Comparison of ENCODE assay signal across 8 cellular contexts in the genomic region with DNA sequence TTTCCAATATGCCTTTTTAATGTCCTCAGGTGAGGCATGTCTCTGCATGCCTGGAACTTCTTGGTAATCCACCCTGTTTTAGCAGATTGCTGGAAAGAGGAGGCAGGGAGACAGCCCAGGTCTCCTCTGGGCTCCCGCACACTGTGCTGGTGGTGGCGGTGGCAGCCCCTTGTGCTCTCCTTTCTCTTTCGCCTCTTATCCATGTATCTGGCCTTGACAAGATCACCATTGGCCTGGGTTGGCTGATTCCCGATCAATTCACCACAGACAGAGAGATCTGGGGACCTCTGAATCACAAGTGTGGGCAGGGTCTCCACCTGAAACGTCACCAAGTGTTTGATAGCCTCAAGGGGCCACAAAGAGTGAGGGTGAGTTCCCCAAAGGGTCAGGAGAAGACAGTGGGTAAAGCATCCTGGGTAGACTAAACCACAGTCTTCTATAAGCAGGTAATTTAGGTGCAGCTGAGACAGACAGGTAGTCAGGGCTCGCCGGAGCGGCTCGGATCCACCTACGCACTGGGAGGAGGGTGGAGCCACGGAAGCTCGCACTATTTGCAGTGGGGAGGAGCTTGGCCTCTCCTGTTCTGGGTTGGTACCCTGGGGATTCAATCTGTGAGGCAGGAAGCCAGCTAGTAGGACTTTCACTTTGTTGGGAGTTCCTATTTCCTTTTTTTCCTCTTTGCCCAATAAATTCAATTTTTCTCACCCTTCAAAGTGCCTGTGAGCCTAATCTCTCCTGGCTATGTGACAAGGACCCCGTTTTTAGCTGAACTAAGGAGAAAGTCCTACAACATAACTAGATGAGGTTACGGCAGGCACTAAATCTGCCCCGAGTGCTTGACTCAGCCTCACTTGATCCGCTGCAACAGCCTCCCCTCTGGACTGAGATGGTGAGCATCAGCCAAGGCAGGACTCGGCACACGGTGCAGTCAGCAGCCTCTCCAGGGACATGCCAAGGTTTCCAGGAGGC.
DNase-seq lines count a peak whose midpoint lies in the region; ATAC-seq and TF ChIP-seq lines count a peak whose summit lies in the region.

No MANE protein-coding gene starts in this region.

- H3K9ac ChIP-seq in endocrine pancreas (ENCODE audit: control insufficient read depth, insufficient read depth, low read length) (peak overlapping the region; percentile 34), mucosa of rectum (ENCODE audit: low read depth in 1 of 2, low read length in 2 of 2) (peak overlapping the region; percentile 54 to 69)

- H3K9me3 ChIP-seq in endocrine pancreas (ENCODE audit: control insufficient read depth, low read length): no peaks in the 10 kb centered on the region
- no peaks in the 10 kb centered on the region for H3K9me3 ChIP-seq in mucosa of rectum (ENCODE audit: control insufficient read depth in 2 of 2, low read length in 2 of 2)

- peak overlapping the region; percentile 32 to 58 for H3K27ac ChIP-seq in mucosa of rectum (ENCODE audit: low read depth in 2 of 2, low read length in 2 of 2)

- peak; percentile 94 for ATAC-seq in HG02571 (IDR thresholded peaks at IDR 0.05; ENCODE audit: unreplicated experiment)
- peak; percentile 94 for ATAC-seq in stimulated activated naive CD8-positive, alpha-beta T cell treated with anti-CD3 and anti-CD28 coated beads, Interleukin-15, amount 100 ng/mL, for 72 hours

- peaks cover 40% of the 10 kb centered on the region for H3K27me3 Mint-ChIP-seq in stimulated activated naive CD8-positive, alpha-beta T cell treated with anti-CD3 and anti-CD28 coated beads, Interleukin-15, amount 100 ng/mL, for 72 hours

- TF ChIP-seq CTCF in GM13977 (IDR thresholded peaks at IDR 0.05; ENCODE audit: extremely low read depth, insufficient read depth, missing control alignments): no peak

- H3K27me3 ChIP-seq in endocrine pancreas (ENCODE audit: control insufficient read depth, insufficient read depth, low read length) (no peaks in the 10 kb centered on the region), mucosa of rectum (ENCODE audit: control insufficient read depth in 2 of 2, insufficient read depth in 2 of 2, low read length in 2 of 2) (peaks cover 2 to 4% of the 10 kb centered on the region in 2 donors)

- in situ Hi-C loops in GM13977 (cut with MboI; ENCODE audit: low pct_unique_long_range_greater_than_20kb, low sequenced_read_pairs, unreplicated experiment): no loop called here

- H3K9me3 Mint-ChIP-seq in stimulated activated naive CD8-positive, alpha-beta T cell treated with anti-CD3 and anti-CD28 coated beads, Interleukin-15, amount 100 ng/mL, for 72 hours: peaks cover 0 to 4% of the 10 kb centered on the region in 2 donors

- no peaks in the 10 kb centered on the region for H3K4me1 ChIP-seq in endocrine pancreas (ENCODE audit: control insufficient read depth, insufficient read depth, low read length)
- H3K4me1 ChIP-seq in mucosa of rectum (ENCODE audit: control insufficient read depth in 2 of 2, insufficient read depth in 2 of 2, low read length in 2 of 2): peaks cover 3 to 4% of the 10 kb centered on the region in 2 donors

- peak; percentile 70 for DNase-seq in GM13977 (ENCODE audit: low spot score)
- DNase-seq in NCI-H128 (lab: John Stamatoyannopoulos, UW; ENCODE audit: unreplicated experiment): peak; percentile 23
- peak; percentile 44 for DNase-seq in activated CD4-positive, CD25-positive, alpha-beta regulatory T cell treated with anti-CD3 and anti-CD28 coated beads, Interleukin-2, amount 50 U/mL, for 72 hours
- DNase-seq in stimulated activated naive CD8-positive, alpha-beta T cell treated with anti-CD3 and anti-CD28 coated beads, Interleukin-15, amount 100 ng/mL, for 72 hours: peak; percentile 51 to 66
- no peak for DNase-seq in CD1c-positive myeloid dendritic cell (ENCODE audit: extremely low spot score)

- H3K4me3 ChIP-seq in endocrine pancreas (ENCODE audit: control insufficient read depth, insufficient read depth, low read length) (peak overlapping the region; percentile 74), mucosa of rectum (ENCODE audit: low read length in 2 of 2) (peak overlapping the region; percentile 78 to 88)

- H3K27ac Mint-ChIP-seq in stimulated activated naive CD8-positive, alpha-beta T cell treated with anti-CD3 and anti-CD28 coated beads, Interleukin-15, amount 100 ng/mL, for 72 hours: peak overlapping the region; percentile 56 to 67

- H3K4me3 Mint-ChIP-seq in stimulated activated naive CD8-positive, alpha-beta T cell treated with anti-CD3 and anti-CD28 coated beads, Interleukin-15, amount 100 ng/mL, for 72 hours: peak overlapping the region; percentile 72 to 76

- H3K36me3 ChIP-seq in endocrine pancreas (ENCODE audit: control insufficient read depth, insufficient read depth, low read length): no peaks in the 10 kb centered on the region
- H3K36me3 ChIP-seq in mucosa of rectum (ENCODE audit: control insufficient read depth in 2 of 2, insufficient read depth in 2 of 2, low read length in 2 of 2): no peaks in the 10 kb centered on the region

- peaks cover 23% of the 10 kb centered on the region for H3K4me1 Mint-ChIP-seq in stimulated activated naive CD8-positive, alpha-beta T cell treated with anti-CD3 and anti-CD28 coated beads, Interleukin-15, amount 100 ng/mL, for 72 hours
